In genomic region chrX:137194164-137194563, GRCh38 we compare ENCODE assay signal across 9 cellular contexts.
DNase-seq lines count a peak whose midpoint lies in the region; ATAC-seq and TF ChIP-seq lines count a peak whose summit lies in the region.
"Had no signal": no experiment of that assay in that cellular context is flagged by ENCODE, and none has a peak within 500 bp of the region (broad histone marks: within the 10 kb centered on the region; RNA-seq: fewer than 3 reads in every experiment).

No MANE protein-coding gene starts in this region.

- peak; percentile 19 for DNase-seq in DMS 273 treated with DMSO at 0.1 percent for 48 hours (lab: John Stamatoyannopoulos, UW)
- peak; percentile 57 for DNase-seq in NAMALWA (ENCODE audit: low spot score)
- peak; percentile 45 to 47 for DNase-seq in activated T-cell treated with anti-CD3 and anti-CD28 coated beads, Interleukin-2, amount 50 U/mL, for 48 hours
- no peak for DNase-seq in left lung
- no peak for DNase-seq in lower leg skin (ENCODE audit: low spot score in 2 of 2)
- DNase-seq in MG63 = no peak

- H3K4me3 ChIP-seq in left lung (no peak overlapping the region), lower leg skin (ENCODE audit: low read depth, poor library complexity, severe bottlenecking) (no peak overlapping the region), MG63 (no peak overlapping the region)
- H3K4me3 ChIP-seq: gastrocnemius medialis had no signal

- H3K27me3 ChIP-seq in left lung = no peaks in the 10 kb centered on the region
- no peaks in the 10 kb centered on the region for H3K27me3 ChIP-seq in MG63
- H3K27me3 ChIP-seq: gastrocnemius medialis had no signal

- no peak overlapping the region for H3K27ac ChIP-seq in left lung
- H3K27ac ChIP-seq: gastrocnemius medialis had no signal

- 6 to 9% methylated on average over 3 to 4 of the region's 4 CpGs for WGBS in lower leg skin, 2 donors

- TF ChIP-seq CTCF in left lung (IDR thresholded peaks at IDR 0.05) = peak; percentile 23 to 35
- no peak for TF ChIP-seq CTCF in lower leg skin (IDR thresholded peaks at IDR 0.05)

- H3K36me3 ChIP-seq in left lung = no peaks in the 10 kb centered on the region
- no peaks in the 10 kb centered on the region for H3K36me3 ChIP-seq in MG63
- H3K36me3 ChIP-seq: gastrocnemius medialis had no signal

- no peak for TF ChIP-seq POLR2A in lower leg skin (IDR thresholded peaks at IDR 0.05)

- no peaks in the 10 kb centered on the region for H3K9me3 ChIP-seq in left lung
- H3K9me3 ChIP-seq in MG63 = no peaks in the 10 kb centered on the region
- H3K9me3 ChIP-seq: gastrocnemius medialis had no signal

- intact Hi-C loops in left lung (cut with DNase I) (no loop called here), lower leg skin (cut with DNase I; ENCODE audit: low total_unique reads) (loop anchor here (10.0 kb wide), 1 partner anchor 949 kb away; no protein-coding TSS in a partner anchor)

- ATAC-seq in GM19438 (IDR thresholded peaks at IDR 0.05; ENCODE audit: low read depth, unreplicated experiment) = peak; percentile 69
- peak; percentile 66 for ATAC-seq in left lung
- no peak for ATAC-seq in GM19035 (IDR thresholded peaks at IDR 0.05; ENCODE audit: unreplicated experiment)
- ATAC-seq: gastrocnemius medialis had no signal

- no peaks in the 10 kb centered on the region for H3K4me1 ChIP-seq in left lung
- H3K4me1 ChIP-seq: gastrocnemius medialis had no signal

Comparison
In these comparisons a context has a peak if more than half of its experiments do, and no peak if none do; other contexts are left out.
1. DNase-seq: peak in DMS 273 treated with DMSO at 0.1 percent for 48 hours (single experiment), NAMALWA (single experiment) and activated T-cell treated with anti-CD3 and anti-CD28 coated beads, Interleukin-2, amount 50 U/mL, for 48 hours (2 of 2); none in left lung (0 of 2), lower leg skin (0 of 2) and MG63 (single experiment).
2. CTCF ChIP-seq: peak in left lung (2 of 2); none in lower leg skin (0 of 3).